Comparison of ENCODE assay signal across 20 cellular contexts in the genomic region with DNA sequence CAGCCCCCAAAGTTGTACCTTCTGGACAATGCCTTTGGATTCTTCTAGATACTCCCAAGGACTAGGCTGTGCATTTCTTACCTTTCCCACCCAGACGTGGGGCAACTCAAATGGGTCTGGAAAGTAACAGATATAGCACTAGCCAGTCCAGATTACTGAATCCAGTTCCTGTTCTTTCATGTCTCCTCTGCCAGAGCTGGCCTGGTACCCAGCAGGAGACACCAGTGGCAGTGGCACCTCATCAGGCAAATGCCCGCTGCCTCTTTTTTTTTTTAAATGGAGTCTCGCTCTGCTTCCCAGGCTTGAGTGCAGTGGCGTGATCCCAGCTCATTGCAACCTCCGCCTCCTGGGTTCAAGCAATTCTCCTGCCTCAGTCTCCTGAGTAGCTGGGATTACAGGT.
"Had no signal": no experiment of that assay in that cellular context is flagged by ENCODE, and none has a peak within 500 bp of the region (broad histone marks: within the 10 kb centered on the region; RNA-seq: fewer than 3 reads in every experiment).

No MANE protein-coding gene starts in this region.

- H3K4me1 Mint-ChIP-seq: mesothelial cell of epicardium; stimulated activated memory B cell treated with anti-CD40 and anti-IgM and Interleukin-4, amounts not matched to agents 10 μg/mL and 1 μg/mL and 100 μg/mL, for 72 hours had no signal

- H3K27me3 Mint-ChIP-seq: dendritic cell treated with granulocyte-macrophage colony-stimulating factor and Interleukin-4, amounts not matched to agents 40 ng/mL and 50 ng/mL, for 4 days; effector memory CD8-positive, alpha-beta T cell; memory B cell; natural killer cell treated with Interleukin-12 subunit alpha and Interleukin-12 subunit beta and Interleukin-15 and Interleukin-18, amount 100 ng/mL, for 72 hours; progenitor cell of endocrine pancreas; stimulated activated memory B cell treated with anti-CD40 and anti-IgM and Interleukin-4, amounts not matched to agents 10 μg/mL and 1 μg/mL and 100 μg/mL, for 72 hours; stimulated activated naive CD8-positive, alpha-beta T cell treated with anti-CD3 and anti-CD28 coated beads, Interleukin-15, Interleukin-2, amounts not matched to agents 100 ng/mL and 50 ng/mL, for 24 hours had no signal

- H3K27ac Mint-ChIP-seq: dendritic cell treated with granulocyte-macrophage colony-stimulating factor and Interleukin-4, amounts not matched to agents 40 ng/mL and 50 ng/mL, for 4 days; memory B cell; mesothelial cell of epicardium; natural killer cell treated with Interleukin-12 subunit alpha and Interleukin-12 subunit beta and Interleukin-15 and Interleukin-18, amount 100 ng/mL, for 72 hours; progenitor cell of endocrine pancreas; stimulated activated memory B cell treated with anti-CD40 and anti-IgM and Interleukin-4, amounts not matched to agents 10 μg/mL and 1 μg/mL and 100 μg/mL, for 72 hours; stimulated activated naive CD8-positive, alpha-beta T cell treated with anti-CD3 and anti-CD28 coated beads, Interleukin-15, Interleukin-2, amounts not matched to agents 100 ng/mL and 50 ng/mL, for 24 hours had no signal

- H3K4me3 Mint-ChIP-seq: dendritic cell treated with granulocyte-macrophage colony-stimulating factor and Interleukin-4, amounts not matched to agents 40 ng/mL and 50 ng/mL, for 4 days; effector memory CD8-positive, alpha-beta T cell; memory B cell; mesothelial cell of epicardium; natural killer cell treated with Interleukin-12 subunit alpha and Interleukin-12 subunit beta and Interleukin-15 and Interleukin-18, amount 100 ng/mL, for 72 hours; stimulated activated memory B cell treated with anti-CD40 and anti-IgM and Interleukin-4, amounts not matched to agents 10 μg/mL and 1 μg/mL and 100 μg/mL, for 72 hours; stimulated activated naive CD8-positive, alpha-beta T cell treated with anti-CD3 and anti-CD28 coated beads, Interleukin-15, Interleukin-2, amounts not matched to agents 100 ng/mL and 50 ng/mL, for 24 hours had no signal

- H3K36me3 Mint-ChIP-seq: mesothelial cell of epicardium; natural killer cell treated with Interleukin-12 subunit alpha and Interleukin-12 subunit beta and Interleukin-15 and Interleukin-18, amount 100 ng/mL, for 72 hours had no signal

- ATAC-seq: effector memory CD8-positive, alpha-beta T cell; gastrocnemius medialis; left lung; pancreas; stimulated activated memory B cell treated with anti-CD40 and anti-IgM and Interleukin-4, amounts not matched to agents 10 μg/mL and 1 μg/mL and 100 μg/mL, for 72 hours had no signal

- DNase-seq: effector memory CD8-positive, alpha-beta T cell; gastrocnemius medialis; heart right ventricle; hypothalamus; kidney glomerular epithelial cell; left lung; lower lobe of right lung; occipital lobe; pancreas; stimulated activated CD4-positive, alpha-beta T cell treated with anti-CD3 and anti-CD28 coated beads, Interleukin-4, amount 100 ng/mL, for 1 hour; stimulated activated CD8-positive, alpha-beta memory T cell treated with anti-CD3 and anti-CD28 coated beads, Interleukin-4, amount 100 ng/mL, for 48 hours; tibial artery; upper lobe of left lung had no signal

- H3K9me3 Mint-ChIP-seq: dendritic cell treated with granulocyte-macrophage colony-stimulating factor and Interleukin-4, amounts not matched to agents 40 ng/mL and 50 ng/mL, for 4 days; effector memory CD8-positive, alpha-beta T cell; memory B cell; mesothelial cell of epicardium; natural killer cell treated with Interleukin-12 subunit alpha and Interleukin-12 subunit beta and Interleukin-15 and Interleukin-18, amount 100 ng/mL, for 72 hours; stimulated activated memory B cell treated with anti-CD40 and anti-IgM and Interleukin-4, amounts not matched to agents 10 μg/mL and 1 μg/mL and 100 μg/mL, for 72 hours; stimulated activated naive CD8-positive, alpha-beta T cell treated with anti-CD3 and anti-CD28 coated beads, Interleukin-15, Interleukin-2, amounts not matched to agents 100 ng/mL and 50 ng/mL, for 24 hours had no signal
